In the genomic region with DNA sequence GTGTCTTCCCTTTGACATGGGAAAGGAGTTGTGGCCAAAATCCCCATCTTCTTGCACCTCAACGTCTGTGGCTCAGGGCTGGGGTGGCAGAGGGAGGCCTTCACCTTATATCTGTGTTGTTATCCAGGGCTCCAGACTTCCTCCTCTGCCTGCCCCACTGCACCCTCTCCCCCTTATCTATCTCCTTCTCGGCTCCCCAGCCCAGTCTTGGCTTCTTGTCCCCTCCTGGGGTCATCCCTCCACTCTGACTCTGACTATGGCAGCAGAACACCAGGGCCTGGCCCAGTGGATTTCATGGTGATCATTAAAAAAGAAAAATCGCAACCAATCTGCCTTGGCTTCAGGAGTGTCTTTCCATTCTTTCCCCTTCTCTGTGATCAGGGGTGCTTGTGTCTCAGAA, we compare ENCODE assay signal across 8 cellular contexts. TPM values are rescaled to one million over a fixed set of nuclear protein-coding genes. Genes with fewer than 3 reads are reported as not detected.
DNase-seq lines count a peak whose midpoint lies in the region; ATAC-seq, FAIRE-seq and TF ChIP-seq lines count a peak whose summit lies in the region.

No MANE protein-coding gene starts in this region.

- peak overlapping the region; percentile 91 for H3K9ac ChIP-seq in astrocyte (ENCODE audit: low read length)

- H3K36me3 ChIP-seq in astrocyte (ENCODE audit: insufficient read depth, low read length) (peaks cover 5% of the 10 kb centered on the region), ovary (no peaks in the 10 kb centered on the region)

- peaks cover 28% of the 10 kb centered on the region for H3K79me2 ChIP-seq in astrocyte (ENCODE audit: insufficient read depth, low read length)

- no peak for FAIRE-seq in astrocyte (lab: Jason Lieb, UNC)

- H3K27me3 Mint-ChIP-seq in stimulated activated naive CD8-positive, alpha-beta T cell treated with anti-CD3 and anti-CD28 coated beads, Interleukin-15, Interleukin-2, amounts not matched to agents 100 ng/mL and 50 ng/mL, for 24 hours: no peaks in the 10 kb centered on the region
- H3K27me3 Mint-ChIP-seq in astrocyte (ENCODE audit: low read depth, unreplicated experiment) (no peaks in the 10 kb centered on the region), mesothelial cell of epicardium (ENCODE audit: low read depth) (no peaks in the 10 kb centered on the region)

- no peak overlapping the region for H2AFZ ChIP-seq in astrocyte (ENCODE audit: low read depth, low read length)

- H3K4me1 ChIP-seq in astrocyte (ENCODE audit: insufficient read depth, low read length): peaks cover 20% of the 10 kb centered on the region
- peaks cover 5% of the 10 kb centered on the region for H3K4me1 ChIP-seq in ovary (ENCODE audit: insufficient read depth)

- H3K27me3 ChIP-seq in astrocyte (ENCODE audit: insufficient read depth, low read length) (no peaks in the 10 kb centered on the region), ovary (no peaks in the 10 kb centered on the region)

- peaks cover 31% of the 10 kb centered on the region for H3K4me1 Mint-ChIP-seq in stimulated activated naive CD8-positive, alpha-beta T cell treated with anti-CD3 and anti-CD28 coated beads, Interleukin-15, Interleukin-2, amounts not matched to agents 100 ng/mL and 50 ng/mL, for 24 hours (ENCODE audit: low read depth)
- H3K4me1 Mint-ChIP-seq in astrocyte (ENCODE audit: low read depth, unreplicated experiment): peaks cover 8% of the 10 kb centered on the region
- peaks cover 22% of the 10 kb centered on the region for H3K4me1 Mint-ChIP-seq in mesothelial cell of epicardium

- H3K9me3 ChIP-seq in astrocyte (ENCODE audit: insufficient read depth, low read depth, low read length): no peaks in the 10 kb centered on the region
- H3K9me3 ChIP-seq in ovary: no peaks in the 10 kb centered on the region

- peak overlapping the region; percentile 80 for H3K27ac ChIP-seq in astrocyte (ENCODE audit: low read depth, low read length)
- H3K27ac ChIP-seq in ovary: peak overlapping the region in 1 of 2 donors; percentile 43

- TF ChIP-seq CTCF in astrocyte (IDR thresholded peaks at IDR 0.05; ENCODE audit: insufficient read depth, low read depth, low read length) (no peak), mesothelial cell of epicardium (IDR thresholded peaks at IDR 0.05; ENCODE audit: unreplicated experiment) (no peak), ovary (IDR thresholded peaks at IDR 0.05) (no peak)

- peak overlapping the region; percentile 92 for H3K4me3 Mint-ChIP-seq in stimulated activated naive CD8-positive, alpha-beta T cell treated with anti-CD3 and anti-CD28 coated beads, Interleukin-15, Interleukin-2, amounts not matched to agents 100 ng/mL and 50 ng/mL, for 24 hours
- H3K4me3 Mint-ChIP-seq in astrocyte (ENCODE audit: unreplicated experiment): peak overlapping the region; percentile 88
- H3K4me3 Mint-ChIP-seq in mesothelial cell of epicardium: peak overlapping the region; percentile 82

- H3K9me3 Mint-ChIP-seq in stimulated activated naive CD8-positive, alpha-beta T cell treated with anti-CD3 and anti-CD28 coated beads, Interleukin-15, Interleukin-2, amounts not matched to agents 100 ng/mL and 50 ng/mL, for 24 hours: no peaks in the 10 kb centered on the region
- H3K9me3 Mint-ChIP-seq in astrocyte (ENCODE audit: unreplicated experiment) (no peaks in the 10 kb centered on the region), mesothelial cell of epicardium (no peaks in the 10 kb centered on the region)

- H4K20me1 ChIP-seq in astrocyte (ENCODE audit: insufficient read depth, low read length): peaks cover 14% of the 10 kb centered on the region

- H3K4me3 ChIP-seq in astrocyte (ENCODE audit: insufficient read depth, low read depth, low read length): no peak overlapping the region
- no peak overlapping the region for H3K4me3 ChIP-seq in ovary

- DNase-seq in stimulated activated naive CD8-positive, alpha-beta T cell treated with anti-CD3 and anti-CD28 coated beads, Interleukin-15, Interleukin-2, amounts not matched to agents 100 U/mL and 50 U/mL, for 24 hours: no peak
- no peak for DNase-seq in astrocyte (ENCODE audit: low read depth)
- DNase-seq in mesothelial cell of epicardium (ENCODE audit: low spot score in 2 of 2, unreplicated experiment in 2 of 2): no peak
- DNase-seq in ovary: no peak
- no peak for DNase-seq in SKM-1 (lab: John Stamatoyannopoulos, UW; ENCODE audit: unreplicated experiment)
- no peak for DNase-seq in NCI-H2029 treated with DMSO at 0.1 percent for 48 hours (lab: John Stamatoyannopoulos, UW)

- peaks cover 20% of the 10 kb centered on the region for H3K36me3 Mint-ChIP-seq in stimulated activated naive CD8-positive, alpha-beta T cell treated with anti-CD3 and anti-CD28 coated beads, Interleukin-15, Interleukin-2, amounts not matched to agents 100 ng/mL and 50 ng/mL, for 24 hours (ENCODE audit: low read depth)
- peaks cover 4% of the 10 kb centered on the region for H3K36me3 Mint-ChIP-seq in astrocyte (ENCODE audit: low read depth, unreplicated experiment)
- H3K36me3 Mint-ChIP-seq in mesothelial cell of epicardium: no peaks in the 10 kb centered on the region

- no peak for TF ChIP-seq EP300 in ovary (IDR thresholded peaks at IDR 0.05)

- no peak for TF ChIP-seq POLR2A in ovary (IDR thresholded peaks at IDR 0.05)

- peak overlapping the region; percentile 89 for H3K4me2 ChIP-seq in astrocyte (ENCODE audit: low read length)

- intact Hi-C loops in ovary (cut with DNase I): no loop called here

- H3K27ac Mint-ChIP-seq in stimulated activated naive CD8-positive, alpha-beta T cell treated with anti-CD3 and anti-CD28 coated beads, Interleukin-15, Interleukin-2, amounts not matched to agents 100 ng/mL and 50 ng/mL, for 24 hours: peak overlapping the region; percentile 91
- peak overlapping the region; percentile 92 for H3K27ac Mint-ChIP-seq in astrocyte (ENCODE audit: unreplicated experiment)
- H3K27ac Mint-ChIP-seq in mesothelial cell of epicardium: peak overlapping the region; percentile 81

- WGBS in ovary, 3 donors: 59 to 72% (median 66%) methylated on average over 3 of the region's 3 CpGs

- no peak for ATAC-seq in stimulated activated naive CD8-positive, alpha-beta T cell treated with anti-CD3 and anti-CD28 coated beads, Interleukin-15, Interleukin-2, amounts not matched to agents 100 U/mL and 50 U/mL, for 24 hours
- no peak for ATAC-seq in HG02610 (IDR thresholded peaks at IDR 0.05; ENCODE audit: unreplicated experiment)

RNA-seq across cellular contexts. Expression of gene MRM1, which starts 0.9 kb away (rescaled TPM):
- total RNA-seq in astrocyte (3.1 and 4.8 TPM in 2 replicates), mesothelial cell of epicardium (5.1 to 5.6 TPM (median 5.4 TPM) in 3 replicates), ovary (1 to 10 TPM; 6.0 to 8.1 (median 6.8) TPM)
- polyA plus RNA-seq in ovary: 1 to 10 TPM; 2.7 to 6.5 TPM

RNA-seq across cellular contexts. Expression of gene DHRS11, which starts 8.8 kb away (rescaled TPM):
- total RNA-seq in astrocyte (7.1 and 8.8 TPM in 2 replicates), mesothelial cell of epicardium (14.9 to 17.3 TPM (median 15.0 TPM) in 3 replicates), ovary (1 to 10 TPM; 3.0 to 9.6 (median 6.6) TPM)
- 10 to 100 TPM in 1 of 2 donors, 1 to 10 TPM in 1; 6.3 to 10.2 TPM for polyA plus RNA-seq in ovary

RNA-seq across cellular contexts. Expression of gene GGNBP2, which starts 55.8 kb away (rescaled TPM):
- total RNA-seq in astrocyte: 80.0 and 80.8 TPM in 2 replicates
- 67.5 to 71.2 TPM (median 69.8 TPM) in 3 replicates for total RNA-seq in mesothelial cell of epicardium
- total RNA-seq in ovary: 10 to 100 TPM; 45.1 to 92.1 (median 66.2) TPM
- 10 to 100 TPM; 52.4 to 86.2 TPM for polyA plus RNA-seq in ovary
